In the genomic region with DNA sequence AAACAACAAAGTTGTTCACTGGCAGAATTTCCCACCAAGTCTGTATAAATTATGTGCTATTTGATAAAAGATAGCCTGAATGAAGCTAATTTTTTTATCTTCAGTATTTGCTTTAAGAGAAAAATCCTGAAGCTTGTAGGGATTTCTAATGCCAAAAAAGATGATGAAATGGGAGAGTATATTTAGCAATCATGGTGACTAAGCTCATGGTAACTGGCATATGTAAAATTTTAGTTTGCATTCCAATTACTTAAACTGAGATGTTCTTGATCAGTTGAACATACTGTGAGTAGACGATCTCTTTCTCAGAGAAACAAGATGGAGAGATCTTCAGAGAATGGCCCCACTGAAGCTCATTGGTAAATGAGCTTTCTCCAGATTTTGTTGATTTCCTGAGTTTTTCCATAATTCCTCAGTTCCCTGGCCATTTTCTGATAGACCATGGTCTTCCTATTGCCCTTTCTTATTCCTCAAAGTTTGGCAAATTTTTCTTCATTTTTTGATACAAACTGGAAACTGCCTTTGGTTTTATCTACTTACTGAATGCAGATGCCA, we compare ENCODE assay signal across 14 cellular contexts.
DNase-seq lines count a peak whose midpoint lies in the region; ATAC-seq, FAIRE-seq and TF ChIP-seq lines count a peak whose summit lies in the region.
"Had no signal": no experiment of that assay in that cellular context is flagged by ENCODE, and none has a peak within 500 bp of the region (broad histone marks: within the 10 kb centered on the region; RNA-seq: fewer than 3 reads in every experiment).

No MANE protein-coding gene starts in this region.

- no peak overlapping the region for H3K4me3 Mint-ChIP-seq in WTC11
- H3K4me3 Mint-ChIP-seq: activated naive CD8-positive, alpha-beta T cell treated with anti-CD3 and anti-CD28 coated beads, Interleukin-2, amount 10 ng/mL, durations not matched to agents 7 days and 5 days; neural progenitor cell had no signal

- CTCF ChIA-PET in WTC11 (lab: Charles Lee) = interaction anchor here (1.0 to 2.4 kb wide), 2 partner anchors 13 to 17 kb away, joined by 4 to 11 read pairs; no protein-coding TSS in a partner anchor

- peaks cover 35% of the 10 kb centered on the region for H3K27me3 Mint-ChIP-seq in WTC11 (ENCODE audit: low read depth)

- H3K9me3 Mint-ChIP-seq in WTC11 = peaks cover 22% of the 10 kb centered on the region
- H3K9me3 Mint-ChIP-seq: neural progenitor cell had no signal

- FAIRE-seq in islet of Langerhans (lab: Jason Lieb, UNC) = peak; percentile 78

- POLR2A ChIA-PET in WTC11 (lab: Charles Lee) = interaction anchor here (0.6 kb wide), 2 partner anchors 17 to 280 kb away, joined by 3 to 5 read pairs; no protein-coding TSS in a partner anchor

- H3K4me1 Mint-ChIP-seq in WTC11 = no peaks in the 10 kb centered on the region
- H3K4me1 Mint-ChIP-seq: neural progenitor cell had no signal

- no peak overlapping the region for H3K27ac Mint-ChIP-seq in WTC11
- H3K27ac Mint-ChIP-seq: activated naive CD8-positive, alpha-beta T cell treated with anti-CD3 and anti-CD28 coated beads, Interleukin-2, amount 10 ng/mL, durations not matched to agents 7 days and 5 days; neural progenitor cell had no signal

- no peak for ATAC-seq in WTC11
- ATAC-seq in GM21390 (IDR thresholded peaks at IDR 0.05; ENCODE audit: unreplicated experiment) = no peak
- ATAC-seq in HG03439 (IDR thresholded peaks at IDR 0.05; ENCODE audit: unreplicated experiment) = no peak

- peak; percentile 55 for DNase-seq in AG09319 (ENCODE audit: extremely low read depth, low read depth)
- DNase-seq in HT1080 (ENCODE audit: low read depth) = peak; percentile 34
- no peak for DNase-seq in WTC11 (ENCODE audit: low spot score)
- no peak for DNase-seq in kidney tubule cell (ENCODE audit: low spot score)
- DNase-seq in UCSD-AML1 (lab: John Stamatoyannopoulos, UW; ENCODE audit: unreplicated experiment) = no peak
- DNase-seq: activated CD8-positive, alpha-beta memory T cell treated with anti-CD3 and anti-CD28 coated beads for 24 hours; activated naive CD8-positive, alpha-beta T cell treated with anti-CD3 and anti-CD28 coated beads, Interleukin-2, amount 10 ng/mL, durations not matched to agents 7 days and 5 days; left ventricle myocardium inferior; NCI-H187 treated with DMSO at 0.1 percent for 48 hours; T-helper 2 cell had no signal

- peaks cover 9% of the 10 kb centered on the region for H3K36me3 Mint-ChIP-seq in WTC11
- H3K36me3 Mint-ChIP-seq: neural progenitor cell had no signal

- TF ChIP-seq CTCF in AG09319 (IDR thresholded peaks at IDR 0.05; ENCODE audit: low read depth, low read length) = no peak
- no peak for TF ChIP-seq CTCF in WTC11 (IDR thresholded peaks at IDR 0.05)

TF ChIP-seq in WTC11, 78 proteins besides CTCF, POLR2A, EP300 and RAD21:
- TF ChIP-seq, protein P1, sequence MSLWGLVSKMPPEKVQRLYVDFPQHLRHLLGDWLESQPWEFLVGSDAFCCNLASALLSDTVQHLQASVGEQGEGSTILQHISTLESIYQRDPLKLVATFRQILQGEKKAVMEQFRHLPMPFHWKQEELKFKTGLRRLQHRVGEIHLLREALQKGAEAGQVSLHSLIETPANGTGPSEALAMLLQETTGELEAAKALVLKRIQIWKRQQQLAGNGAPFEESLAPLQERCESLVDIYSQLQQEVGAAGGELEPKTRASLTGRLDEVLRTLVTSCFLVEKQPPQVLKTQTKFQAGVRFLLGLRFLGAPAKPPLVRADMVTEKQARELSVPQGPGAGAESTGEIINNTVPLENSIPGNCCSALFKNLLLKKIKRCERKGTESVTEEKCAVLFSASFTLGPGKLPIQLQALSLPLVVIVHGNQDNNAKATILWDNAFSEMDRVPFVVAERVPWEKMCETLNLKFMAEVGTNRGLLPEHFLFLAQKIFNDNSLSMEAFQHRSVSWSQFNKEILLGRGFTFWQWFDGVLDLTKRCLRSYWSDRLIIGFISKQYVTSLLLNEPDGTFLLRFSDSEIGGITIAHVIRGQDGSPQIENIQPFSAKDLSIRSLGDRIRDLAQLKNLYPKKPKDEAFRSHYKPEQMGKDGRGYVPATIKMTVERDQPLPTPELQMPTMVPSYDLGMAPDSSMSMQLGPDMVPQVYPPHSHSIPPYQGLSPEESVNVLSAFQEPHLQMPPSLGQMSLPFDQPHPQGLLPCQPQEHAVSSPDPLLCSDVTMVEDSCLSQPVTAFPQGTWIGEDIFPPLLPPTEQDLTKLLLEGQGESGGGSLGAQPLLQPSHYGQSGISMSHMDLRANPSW (CRISPR knock-in tag; conservative IDR thresholded peaks at IDR 0.05; ENCODE audit: low read depth) = no peak
- TF ChIP-seq PREB (CRISPR knock-in tag; IDR thresholded peaks at IDR 0.05; ENCODE audit: borderline replicate concordance) (no peak), GTF2I (CRISPR knock-in tag; conservative IDR thresholded peaks at IDR 0.05) (no peak), GABPB1 (CRISPR knock-in tag; IDR thresholded peaks at IDR 0.05) (0 out of 2 replicates have a peak, but pooled peaks have one; percentile 44)

Comparison
In these comparisons a context has a peak if more than half of its experiments do, and no peak if none do; other contexts are left out.
1. DNase-seq: peak in AG09319 (single experiment) and HT1080 (single experiment); none in WTC11 (single experiment), kidney tubule cell (single experiment) and UCSD-AML1 (single experiment).